Comparison of ENCODE assay signal across 17 cellular contexts in the genomic region with DNA sequence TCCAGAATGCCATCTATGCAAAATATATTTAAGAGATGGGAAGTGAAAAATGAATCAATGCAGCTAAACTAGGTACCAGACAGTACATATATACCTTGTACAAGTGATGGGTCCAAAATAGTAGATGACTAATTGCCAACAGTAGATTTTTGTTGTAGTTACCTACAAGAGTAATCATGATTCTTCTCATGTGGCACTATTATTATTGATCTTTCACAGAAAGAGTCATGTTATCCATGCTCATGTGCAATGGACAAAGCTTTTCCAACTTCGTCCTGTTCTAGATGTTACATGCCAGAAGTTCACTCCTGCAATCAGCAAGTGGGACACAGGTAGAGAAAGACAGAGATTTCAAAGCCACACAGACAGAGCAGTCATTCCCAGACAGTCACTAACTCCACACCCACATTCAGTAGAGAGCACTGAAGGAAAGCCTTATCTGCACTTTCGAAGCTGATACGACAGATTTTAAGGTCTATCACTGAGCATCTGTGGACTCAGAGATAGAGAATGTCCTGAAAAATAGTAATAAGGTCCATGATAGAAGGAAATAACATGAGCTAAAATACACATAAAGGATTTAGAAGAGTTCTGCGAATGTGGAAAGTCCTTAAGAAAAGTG.
DNase-seq lines count a peak whose midpoint lies in the region; ATAC-seq and TF ChIP-seq lines count a peak whose summit lies in the region.
"Had no signal": no experiment of that assay in that cellular context is flagged by ENCODE, and none has a peak within 500 bp of the region (broad histone marks: within the 10 kb centered on the region; RNA-seq: fewer than 3 reads in every experiment).

No MANE protein-coding gene starts in this region.

- H3K9ac ChIP-seq in trophoblast cell (ENCODE audit: low read length), result no peak overlapping the region

- H2AFZ ChIP-seq in trophoblast cell (ENCODE audit: insufficient read depth, low read length, poor library complexity), result no peak overlapping the region

- peak overlapping the region; percentile 64 for H3K18ac ChIP-seq in trophoblast cell (ENCODE audit: low read length)

- H3K4me3 Mint-ChIP-seq in activated CD8-positive, alpha-beta memory T cell treated with anti-CD3 and anti-CD28 coated beads, Interleukin-2, amount 10 ng/mL, durations not matched to agents 7 days and 5 days, result no peak overlapping the region
- no peak overlapping the region for H3K4me3 Mint-ChIP-seq in activated T-helper 1 cell treated with anti-CD3 and anti-CD28 coated beads, Interleukin-12 subunit alpha, Interleukin-12 subunit beta, Interleukin-2, Interleukin-4 antibody, amounts not matched to agents 30 ng/mL and 10 ng/mL and 1 ng/mL, durations not matched to agents 14 hours and 24 hours and 36 hours
- H3K4me3 Mint-ChIP-seq in CD14-positive monocyte, result no peak overlapping the region
- H3K4me3 Mint-ChIP-seq: activated CD8-positive, alpha-beta T cell treated with anti-CD3 and anti-CD28 coated beads, Interleukin-2, amount 10 ng/mL, durations not matched to agents 7 days and 5 days; activated naive CD4-positive, alpha-beta T cell treated with anti-CD3 and anti-CD28 coated beads for 36 hours; endodermal cell had no signal

- H3K27me3 ChIP-seq in trophoblast cell (ENCODE audit: insufficient read depth, low read length), result no peaks in the 10 kb centered on the region
- H3K27me3 ChIP-seq: gastroesophageal sphincter had no signal

- no peak for TF ChIP-seq CTCF in CD14-positive monocyte (IDR thresholded peaks at IDR 0.05)

- H3K27ac ChIP-seq in trophoblast cell (ENCODE audit: low read depth, low read length), result peak overlapping the region; percentile 67
- H3K27ac ChIP-seq: gastroesophageal sphincter had no signal

- H4K91ac ChIP-seq in trophoblast cell (ENCODE audit: low read depth, low read length), result no peak overlapping the region

- no peak for ATAC-seq in activated CD8-positive, alpha-beta memory T cell treated with anti-CD3 and anti-CD28 coated beads, Interleukin-2, amount 10 ng/mL, durations not matched to agents 7 days and 5 days
- peak; percentile 29 for ATAC-seq in HG03103 (IDR thresholded peaks at IDR 0.05; ENCODE audit: low read depth, unreplicated experiment)
- no peak for ATAC-seq in GM18511 (IDR thresholded peaks at IDR 0.05; ENCODE audit: unreplicated experiment)
- ATAC-seq: gastroesophageal sphincter had no signal

- CTCF ChIA-PET in activated CD8-positive, alpha-beta memory T cell treated with anti-CD3 and anti-CD28 coated beads, Interleukin-2, amount 10 ng/mL, durations not matched to agents 7 days and 5 days (lab: Charles Lee), result interaction anchor here (0.6 to 1.3 kb wide), 2 partner anchors 90 to 486 kb away, joined by 3 read pairs; no protein-coding TSS in a partner anchor

- H4K12ac ChIP-seq in trophoblast cell (ENCODE audit: low read depth, low read length), result no peak overlapping the region

- no peak overlapping the region for H3K4me3 ChIP-seq in trophoblast cell (ENCODE audit: low read depth, low read length)
- H3K4me3 ChIP-seq: gastroesophageal sphincter had no signal

- peaks cover 6% of the 10 kb centered on the region for H3K9me3 Mint-ChIP-seq in activated CD8-positive, alpha-beta memory T cell treated with anti-CD3 and anti-CD28 coated beads, Interleukin-2, amount 10 ng/mL, durations not matched to agents 7 days and 5 days (ENCODE audit: low read depth)
- H3K9me3 Mint-ChIP-seq in activated T-helper 1 cell treated with anti-CD3 and anti-CD28 coated beads, Interleukin-12 subunit alpha, Interleukin-12 subunit beta, Interleukin-2, Interleukin-4 antibody, amounts not matched to agents 30 ng/mL and 10 ng/mL and 1 ng/mL, durations not matched to agents 14 hours and 24 hours and 36 hours, result peaks cover 5% of the 10 kb centered on the region
- H3K9me3 Mint-ChIP-seq in CD14-positive monocyte, result peaks cover 0 to 11% (median 0%) of the 10 kb centered on the region in 7 donors

- H3K4ac ChIP-seq in trophoblast cell (ENCODE audit: low read depth, low read length), result no peak overlapping the region

- H2BK5ac ChIP-seq in trophoblast cell (ENCODE audit: low read depth, low read length, poor library complexity), result no peak overlapping the region

- H4K8ac ChIP-seq in trophoblast cell (ENCODE audit: low read depth, low read length), result peak overlapping the region; percentile 30

- H3K23ac ChIP-seq in trophoblast cell (ENCODE audit: low read length), result no peak overlapping the region

- peak overlapping the region; percentile 89 for H2BK120ac ChIP-seq in trophoblast cell (ENCODE audit: insufficient read depth, low read length, poor library complexity)

- intact Hi-C loops in activated T-helper 1 cell treated with anti-CD3 and anti-CD28 coated beads, Interleukin-12 subunit alpha, Interleukin-12 subunit beta, Interleukin-2, Interleukin-4 antibody, amounts not matched to agents 30 ng/mL and 10 ng/mL and 1 ng/mL, durations not matched to agents 14 hours and 24 hours and 36 hours (cut with micrococcal nuclease), result loop anchor here (2.0 to 10.0 kb wide), 4 partner anchors 21 to 805 kb away; a partner anchor contains a TSS
- intact Hi-C loops in CD14-positive monocyte (cut with micrococcal nuclease), result no loop called here

- peaks cover 5% of the 10 kb centered on the region for H3K36me3 Mint-ChIP-seq in activated CD8-positive, alpha-beta memory T cell treated with anti-CD3 and anti-CD28 coated beads, Interleukin-2, amount 10 ng/mL, durations not matched to agents 7 days and 5 days
- peaks cover 2% of the 10 kb centered on the region for H3K36me3 Mint-ChIP-seq in activated T-helper 1 cell treated with anti-CD3 and anti-CD28 coated beads, Interleukin-12 subunit alpha, Interleukin-12 subunit beta, Interleukin-2, Interleukin-4 antibody, amounts not matched to agents 30 ng/mL and 10 ng/mL and 1 ng/mL, durations not matched to agents 14 hours and 24 hours and 36 hours (ENCODE audit: low read depth)
- peaks cover 0 to 3% of the 10 kb centered on the region in 2 donors for H3K36me3 Mint-ChIP-seq in CD14-positive monocyte

- no peaks in the 10 kb centered on the region for H3K9me3 ChIP-seq in trophoblast cell (ENCODE audit: insufficient read depth, low read depth, low read length)

- H3K4me2 ChIP-seq in trophoblast cell (ENCODE audit: low read length), result no peak overlapping the region

- H3K79me1 ChIP-seq in trophoblast cell (ENCODE audit: low read length), result peaks cover 24% of the 10 kb centered on the region

- H3K27ac Mint-ChIP-seq in activated CD8-positive, alpha-beta memory T cell treated with anti-CD3 and anti-CD28 coated beads, Interleukin-2, amount 10 ng/mL, durations not matched to agents 7 days and 5 days, result peak overlapping the region; percentile 90
- H3K27ac Mint-ChIP-seq in activated T-helper 1 cell treated with anti-CD3 and anti-CD28 coated beads, Interleukin-12 subunit alpha, Interleukin-12 subunit beta, Interleukin-2, Interleukin-4 antibody, amounts not matched to agents 30 ng/mL and 10 ng/mL and 1 ng/mL, durations not matched to agents 14 hours and 24 hours and 36 hours, result peak overlapping the region; percentile 67
- H3K27ac Mint-ChIP-seq in CD14-positive monocyte, result no peak overlapping the region
- H3K27ac Mint-ChIP-seq: activated naive CD4-positive, alpha-beta T cell treated with anti-CD3 and anti-CD28 coated beads for 36 hours had no signal

- H3K14ac ChIP-seq in trophoblast cell (ENCODE audit: low read length), result no peak overlapping the region

- no peaks in the 10 kb centered on the region for H3K36me3 ChIP-seq in trophoblast cell (ENCODE audit: control insufficient read depth in 1 of 2, insufficient read depth in 2 of 2, low read length in 2 of 2)
- H3K36me3 ChIP-seq: gastroesophageal sphincter had no signal

- no peaks in the 10 kb centered on the region for H3K79me2 ChIP-seq in trophoblast cell (ENCODE audit: control insufficient read depth, insufficient read depth, low read length, poor library complexity)

- peaks cover 33% of the 10 kb centered on the region for H3K4me1 Mint-ChIP-seq in activated CD8-positive, alpha-beta memory T cell treated with anti-CD3 and anti-CD28 coated beads, Interleukin-2, amount 10 ng/mL, durations not matched to agents 7 days and 5 days
- H3K4me1 Mint-ChIP-seq in activated T-helper 1 cell treated with anti-CD3 and anti-CD28 coated beads, Interleukin-12 subunit alpha, Interleukin-12 subunit beta, Interleukin-2, Interleukin-4 antibody, amounts not matched to agents 30 ng/mL and 10 ng/mL and 1 ng/mL, durations not matched to agents 14 hours and 24 hours and 36 hours (ENCODE audit: low read depth), result peaks cover 33% of the 10 kb centered on the region
- H3K4me1 Mint-ChIP-seq in CD14-positive monocyte, result no peaks in the 10 kb centered on the region

- peak overlapping the region; percentile 91 for H2BK12ac ChIP-seq in trophoblast cell (ENCODE audit: low read length)

- peaks cover 13% of the 10 kb centered on the region in 2 experiments for H3K4me1 ChIP-seq in trophoblast cell (ENCODE audit: control insufficient read depth in 1 of 2, insufficient read depth in 2 of 2, low read length in 2 of 2)
- H3K4me1 ChIP-seq: gastroesophageal sphincter had no signal

- no peaks in the 10 kb centered on the region for H3K27me3 Mint-ChIP-seq in activated CD8-positive, alpha-beta memory T cell treated with anti-CD3 and anti-CD28 coated beads, Interleukin-2, amount 10 ng/mL, durations not matched to agents 7 days and 5 days
- H3K27me3 Mint-ChIP-seq in activated T-helper 1 cell treated with anti-CD3 and anti-CD28 coated beads, Interleukin-12 subunit alpha, Interleukin-12 subunit beta, Interleukin-2, Interleukin-4 antibody, amounts not matched to agents 30 ng/mL and 10 ng/mL and 1 ng/mL, durations not matched to agents 14 hours and 24 hours and 36 hours (ENCODE audit: insufficient read depth), result peaks cover under 1% of the 10 kb centered on the region
- H3K27me3 Mint-ChIP-seq in CD14-positive monocyte (ENCODE audit: low read depth in 3 of 3), result peaks cover 0 to 2% (median 0%) of the 10 kb centered on the region in 3 donors

- no CpG with 5 or more reads among the region's 4 CpGs for WGBS in trophoblast cell (ENCODE audit: extremely low coverage, insufficient coverage, insufficient read length)

- DNase-seq in activated CD8-positive, alpha-beta memory T cell treated with anti-CD3 and anti-CD28 coated beads, Interleukin-2, amount 10 ng/mL, durations not matched to agents 7 days and 5 days, result no peak
- DNase-seq in activated CD8-positive, alpha-beta memory T cell treated with anti-CD3 and anti-CD28 coated beads, Interleukin-2, amount 50 U/mL, for 48 hours, result no peak
- no peak for DNase-seq in activated T-helper 1 cell treated with anti-CD3 and anti-CD28 coated beads, Interleukin-12 subunit alpha, Interleukin-12 subunit beta, Interleukin-2, Interleukin-4 antibody, amounts not matched to agents 30 ng/mL and 10 ng/mL and 1 ng/mL, durations not matched to agents 14 hours and 24 hours and 36 hours (ENCODE audit: low spot score)
- DNase-seq in trophoblast cell (peak; percentile 58 to 78), CD14-positive monocyte (ENCODE audit: low spot score) (no peak), H4 (ENCODE audit: low spot score) (no peak)
- DNase-seq: caudate nucleus, COR-L47, endodermal cell, islet precursor cell, NCI-H187, SHP77 treated with DMSO at 0.1 percent for 48 hours had no signal

- peak overlapping the region; percentile 44 for H2AK5ac ChIP-seq in trophoblast cell (ENCODE audit: low read length)

Comparison
In these comparisons a context has a peak if more than half of its experiments do, and no peak if none do; other contexts are left out.
1. DNase-seq: peak in trophoblast cell (2 of 2); none in activated CD8-positive, alpha-beta memory T cell treated with anti-CD3 and anti-CD28 coated beads, Interleukin-2, amount 10 ng/mL, durations not matched to agents 7 days and 5 days (single experiment), activated CD8-positive, alpha-beta memory T cell treated with anti-CD3 and anti-CD28 coated beads, Interleukin-2, amount 50 U/mL, for 48 hours (single experiment), activated T-helper 1 cell treated with anti-CD3 and anti-CD28 coated beads, Interleukin-12 subunit alpha, Interleukin-12 subunit beta, Interleukin-2, Interleukin-4 antibody, amounts not matched to agents 30 ng/mL and 10 ng/mL and 1 ng/mL, durations not matched to agents 14 hours and 24 hours and 36 hours (single experiment), CD14-positive monocyte (single experiment) and H4 (single experiment).
2. H3K27ac Mint-ChIP-seq: peak in activated CD8-positive, alpha-beta memory T cell treated with anti-CD3 and anti-CD28 coated beads, Interleukin-2, amount 10 ng/mL, durations not matched to agents 7 days and 5 days (single experiment) and activated T-helper 1 cell treated with anti-CD3 and anti-CD28 coated beads, Interleukin-12 subunit alpha, Interleukin-12 subunit beta, Interleukin-2, Interleukin-4 antibody, amounts not matched to agents 30 ng/mL and 10 ng/mL and 1 ng/mL, durations not matched to agents 14 hours and 24 hours and 36 hours (single experiment); none in CD14-positive monocyte (0 of 7).